Comparison of ENCODE assay signal across 10 cellular contexts in the genomic region with DNA sequence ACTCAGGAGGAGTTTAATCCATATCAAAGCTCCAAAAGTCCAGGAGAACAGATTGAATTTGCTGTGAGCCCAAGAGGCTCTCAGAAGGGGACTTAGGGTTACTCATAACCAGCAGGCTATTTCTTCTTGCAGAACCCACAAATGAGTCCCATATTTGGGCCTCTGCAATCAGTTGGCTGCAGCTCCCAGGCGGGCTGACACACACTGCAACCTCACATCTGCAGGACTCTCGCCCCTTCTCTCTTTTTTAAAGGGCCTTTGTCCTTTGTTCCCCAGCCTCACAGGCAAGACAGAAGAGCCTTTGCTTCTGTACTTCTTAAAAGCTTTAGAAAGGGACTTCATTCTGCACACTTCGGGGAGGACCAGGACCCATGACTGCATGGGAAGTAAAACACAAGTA. TPM values are rescaled to one million over a fixed set of nuclear protein-coding genes. Genes with fewer than 3 reads are reported as not detected.
A peak's percentile ranks its signal among the peaks of the same experiment; 100 is the strongest.
DNase-seq lines count a peak whose midpoint lies in the region; ATAC-seq, FAIRE-seq and TF ChIP-seq lines count a peak whose summit lies in the region.
"Had no signal": no experiment of that assay in that cellular context is flagged by ENCODE, and none has a peak within 500 bp of the region (broad histone marks: within the 10 kb centered on the region; RNA-seq: fewer than 3 reads in every experiment).

No MANE protein-coding gene starts in this region.

- in situ Hi-C loops in K562 (cut with MboI): no loop called here

- TF ChIP-seq CTCF in K562 (IDR thresholded peaks at IDR 0.05 in 2 of 3, conservative IDR thresholded peaks at IDR 0.05 in 1 of 3; ENCODE audit: insufficient read depth in 2 of 3, low read depth in 1 of 3, low read length in 3 of 3): no peak
- no peak for TF ChIP-seq CTCF in mucosa of descending colon (IDR thresholded peaks at IDR 0.05)
- TF ChIP-seq CTCF in CD14-positive monocyte (IDR thresholded peaks at IDR 0.05): no peak
- no peak for TF ChIP-seq CTCF in WTC11 (IDR thresholded peaks at IDR 0.05)

- DNase-seq in AG20443 (ENCODE audit: low spot score) (peak; percentile 70), K562 (ENCODE audit: extremely low read depth in 1 of 4, low spot score in 3 of 4) (peak in 1 of 4 experiments; percentile 61), mucosa of descending colon (no peak), GM19240 (ENCODE audit: insufficient read length, low spot score) (no peak), SKM-1 treated with dmso at 0.1 percent for 144 hours (lab: John Stamatoyannopoulos, UW; ENCODE audit: unreplicated experiment) (no peak), CD14-positive monocyte (ENCODE audit: low spot score) (no peak), WTC11 (ENCODE audit: low spot score) (no peak)
- DNase-seq: CD4-positive, alpha-beta T cell had no signal

- peaks cover 70% of the 10 kb centered on the region for H3K79me2 ChIP-seq in K562 (ENCODE audit: control insufficient read depth, insufficient read depth, low read length)

- no peak overlapping the region for H3K4me3 ChIP-seq in K562
- H3K4me3 ChIP-seq in mucosa of descending colon: no peak overlapping the region

- H4K20me1 ChIP-seq in K562 (replicated peaks; ENCODE audit: control insufficient read depth, insufficient read depth, low read length): peaks cover 12% of the 10 kb centered on the region; the same call in 1 of the 2 replicates

- intact Hi-C loops in K562 (cut with micrococcal nuclease): no loop called here
- intact Hi-C loops in mucosa of descending colon (cut with DNase I, micrococcal nuclease): no loop called here
- intact Hi-C loops in CD14-positive monocyte (cut with micrococcal nuclease): no loop called here

- no peak overlapping the region for H3K27ac Mint-ChIP-seq in CD14-positive monocyte
- H3K27ac Mint-ChIP-seq in WTC11: no peak overlapping the region
- H3K27ac Mint-ChIP-seq: CD4-positive, alpha-beta T cell had no signal

- TF ChIP-seq RAD21 in K562 (CRISPR knock-in tag; conservative IDR thresholded peaks at IDR 0.05 in 1 of 2, IDR thresholded peaks at IDR 0.05 in 1 of 2): no peak

- H3K9me3 Mint-ChIP-seq in CD14-positive monocyte (peaks cover 0 to 3% (median 0%) of the 10 kb centered on the region in 7 donors), WTC11 (no peaks in the 10 kb centered on the region)
- H3K9me3 Mint-ChIP-seq: CD4-positive, alpha-beta T cell had no signal

- H3K36me3 ChIP-seq in K562 (ENCODE audit: control insufficient read depth, insufficient read depth, low read length) (peaks cover 2% of the 10 kb centered on the region), mucosa of descending colon (ENCODE audit: low read depth) (no peaks in the 10 kb centered on the region)

- BruUV-seq in K562 (replicated peaks; lab: Mats Ljungman, UMichigan): no TSS peak

- ATAC-seq in GM21723 (IDR thresholded peaks at IDR 0.05; ENCODE audit: unreplicated experiment): peak; percentile 76
- ATAC-seq in K562: peak; percentile 39; the same call in 2 of the 3 replicates
- peak; percentile 35 for ATAC-seq in mucosa of descending colon
- ATAC-seq in WTC11: no peak

- CTCF ChIA-PET in K562 (lab: Yijun Ruan, JAX; ENCODE audit: low intra/inter-chr PET ratio) (no interaction called here), WTC11 (lab: Charles Lee) (interaction anchor here (1.0 kb wide), 1 partner anchor 27 kb away, joined by 3 read pairs; the partner anchor contains the start of gene CREB3L2)

- H3K4me3 Mint-ChIP-seq in CD14-positive monocyte (no peak overlapping the region), WTC11 (no peak overlapping the region)
- H3K4me3 Mint-ChIP-seq: CD4-positive, alpha-beta T cell had no signal

- H3K4me1 ChIP-seq in K562 (replicated peaks in 1 of 2; ENCODE audit: control insufficient read depth in 2 of 2, insufficient read depth in 2 of 2, low read length in 2 of 2): peaks cover 18 to 36% of the 10 kb centered on the region in 2 experiments
- no peaks in the 10 kb centered on the region for H3K4me1 ChIP-seq in mucosa of descending colon (ENCODE audit: low read depth)

- WGBS in K562 (ENCODE audit: insufficient coverage, low coverage, missing lambda C conversion rate): 46% methylated on average over 3 of the region's 3 CpGs

- H3K27ac ChIP-seq in K562 (ENCODE audit: extremely low read depth, low read depth, low read length): peak overlapping the region; percentile 19; the same call in 1 of the 3 replicates

- POLR2A ChIA-PET in K562 (lab: Yijun Ruan, JAX): interaction anchor here (0.6 to 1.6 kb wide), 8 partner anchors 9 to 71 kb away, joined by 3 to 5 read pairs (median 4); no protein-coding TSS in a partner anchor
- POLR2A ChIA-PET in WTC11 (lab: Charles Lee): no interaction called here

- no peaks in the 10 kb centered on the region for H3K27me3 ChIP-seq in K562 (ENCODE audit: control insufficient read depth in 2 of 2, insufficient read depth in 2 of 2, low read length in 2 of 2)

- no peak overlapping the region for H2AFZ ChIP-seq in K562 (ENCODE audit: low read depth, low read length)

- no peak for FAIRE-seq in K562 (lab: Jason Lieb, UNC)
- FAIRE-seq: endothelial cell of umbilical vein had no signal

- no peak overlapping the region for H3K4me2 ChIP-seq in K562 (ENCODE audit: insufficient read depth, low read length)

- peak overlapping the region in 1 of 2 experiments; percentile 18; a peak in 1 of 4 replicates for H3K9ac ChIP-seq in K562 (ENCODE audit: insufficient read depth in 1 of 2, low read depth in 2 of 2, low read length in 2 of 2)

- H3K4me1 Mint-ChIP-seq in CD14-positive monocyte (peaks cover 23% of the 10 kb centered on the region), WTC11 (peaks cover 33% of the 10 kb centered on the region)

- no peak for TF ChIP-seq POLR2A in K562 (conservative IDR thresholded peaks at IDR 0.05)

- no peaks in the 10 kb centered on the region for H3K9me1 ChIP-seq in K562 (ENCODE audit: control insufficient read depth, insufficient read depth, low read length)

- H3K27me3 Mint-ChIP-seq in CD14-positive monocyte (ENCODE audit: low read depth in 3 of 3): no peaks in the 10 kb centered on the region
- no peaks in the 10 kb centered on the region for H3K27me3 Mint-ChIP-seq in WTC11 (ENCODE audit: low read depth)
- H3K27me3 Mint-ChIP-seq: CD4-positive, alpha-beta T cell had no signal

- no peak for TF ChIP-seq EP300 in K562 (IDR thresholded peaks at IDR 0.05; ENCODE audit: low read length)

- H3K9me3 ChIP-seq in K562 (replicated peaks; ENCODE audit: control insufficient read depth, insufficient read depth, low read depth, low read length): no peaks in the 10 kb centered on the region
- no peaks in the 10 kb centered on the region for H3K9me3 ChIP-seq in mucosa of descending colon

- H3K36me3 Mint-ChIP-seq in CD14-positive monocyte: peaks cover 3 to 18% of the 10 kb centered on the region in 2 donors
- peaks cover 17% of the 10 kb centered on the region for H3K36me3 Mint-ChIP-seq in WTC11

TF ChIP-seq in K562, 482 proteins besides CTCF, POLR2A, EP300 and RAD21 (continues in another document):
- TF ChIP-seq ZNF778 (CRISPR knock-in tag; IDR thresholded peaks at IDR 0.05): no peak

TF ChIP-seq in WTC11, 78 proteins besides CTCF, POLR2A, EP300 and RAD21 (continues in another document):
- TF ChIP-seq ZBTB21 (CRISPR knock-in tag; IDR thresholded peaks at IDR 0.05; ENCODE audit: borderline replicate concordance): no peak
- TF ChIP-seq, protein P1, sequence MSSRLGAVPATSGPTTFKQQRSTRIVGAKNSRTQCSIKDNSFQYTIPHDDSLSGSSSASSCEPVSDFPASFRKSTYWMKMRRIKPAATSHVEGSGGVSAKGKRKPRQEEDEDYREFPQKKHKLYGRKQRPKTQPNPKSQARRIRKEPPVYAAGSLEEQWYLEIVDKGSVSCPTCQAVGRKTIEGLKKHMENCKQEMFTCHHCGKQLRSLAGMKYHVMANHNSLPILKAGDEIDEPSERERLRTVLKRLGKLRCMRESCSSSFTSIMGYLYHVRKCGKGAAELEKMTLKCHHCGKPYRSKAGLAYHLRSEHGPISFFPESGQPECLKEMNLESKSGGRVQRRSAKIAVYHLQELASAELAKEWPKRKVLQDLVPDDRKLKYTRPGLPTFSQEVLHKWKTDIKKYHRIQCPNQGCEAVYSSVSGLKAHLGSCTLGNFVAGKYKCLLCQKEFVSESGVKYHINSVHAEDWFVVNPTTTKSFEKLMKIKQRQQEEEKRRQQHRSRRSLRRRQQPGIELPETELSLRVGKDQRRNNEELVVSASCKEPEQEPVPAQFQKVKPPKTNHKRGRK (CRISPR knock-in tag; IDR thresholded peaks at IDR 0.05; ENCODE audit: borderline replicate concordance): no peak
- no peak for TF ChIP-seq GRHL2 (CRISPR knock-in tag; IDR thresholded peaks at IDR 0.05; ENCODE audit: insufficient replicate concordance, severe bottlenecking)
- TF ChIP-seq KAT7 (CRISPR knock-in tag; IDR thresholded peaks at IDR 0.05; ENCODE audit: borderline replicate concordance): no peak
- TF ChIP-seq USF1 (CRISPR knock-in tag; IDR thresholded peaks at IDR 0.05): no peak

RNA-seq across cellular contexts. Expression of gene CREB3L2, which starts 26.7 kb away (rescaled TPM):
- 58.2 and 65.5 TPM in 2 replicates for total RNA-seq in K562 (2011; cell fraction: chromatin; rRNA removed; ENCODE audit: low replicate concordance)
- total RNA-seq in K562 (2011; cell fraction: nucleolus; rRNA removed): 39.9 and 41.2 TPM in 2 replicates
- total RNA-seq in K562 (2011; cell fraction: nucleoplasm; rRNA removed): 52.9 and 82.7 TPM in 2 replicates
- 10.2 and 19.6 TPM in 2 replicates for total RNA-seq in K562 (2014; rRNA removed)
- total RNA-seq in K562 (2014; rRNA removed; fragmentation: Illumina TruSeq; extraction: Trizol): 13.8 and 15.2 TPM in 2 replicates
- total RNA-seq in K562 (2015; rRNA removed; fragmentation: Illumina TruSeq; extraction: Trizol): 16.0 and 17.5 TPM in 2 replicates
- 44.7 and 45.6 TPM in 2 replicates for total RNA-seq in K562 (2021)
- 17.1 and 37.9 TPM in 2 replicates for polyA plus RNA-seq in K562 (2011; rRNA removed)
- polyA plus RNA-seq in K562 (2011; cell fraction: cytosol; rRNA removed): 15.4 and 27.7 TPM in 2 replicates
- 24.4 and 31.2 TPM in 2 replicates for polyA plus RNA-seq in K562 (2011; cell fraction: nucleus; rRNA removed)
- 20.5 and 29.6 TPM in 2 replicates for polyA plus RNA-seq in K562 (2012)
- polyA plus RNA-seq in K562 (2014; fragmentation: Illumina TruSeq; extraction: Trizol): 26.9 and 27.4 TPM in 2 replicates
- polyA plus RNA-seq in K562 (2014; fragmentation: Nextera tagmentation; extraction: Ambion mirVana): 1 to 10 TPM; 7.1 to 8.8 TPM
- polyA plus RNA-seq in K562 (2014; rRNA removed): 15.8 and 18.7 TPM in 2 replicates
- polyA minus RNA-seq in K562 (2011; rRNA and poly(A)+ RNA removed): 30.2 and 46.2 TPM in 2 replicates
- 19.4 and 34.7 TPM in 2 replicates for polyA minus RNA-seq in K562 (2011; cell fraction: cytosol; rRNA and poly(A)+ RNA removed)
- polyA minus RNA-seq in K562 (2011; cell fraction: nucleus; rRNA and poly(A)+ RNA removed): 24.1 and 55.8 TPM in 2 replicates
- 10 to 100 TPM; 15.8 to 54.3 (median 40.6) TPM for total RNA-seq in mucosa of descending colon
- 10 to 100 TPM in 1 of 2 donors, 1 to 10 TPM in 1; 6.9 to 11.9 TPM for polyA plus RNA-seq in CD14-positive monocyte
- 48.1 to 60.6 TPM (median 52.1 TPM) in 3 replicates for total RNA-seq in WTC11 (2021)
